9 cellular contexts compared by ENCODE assay signal in the genomic region with DNA sequence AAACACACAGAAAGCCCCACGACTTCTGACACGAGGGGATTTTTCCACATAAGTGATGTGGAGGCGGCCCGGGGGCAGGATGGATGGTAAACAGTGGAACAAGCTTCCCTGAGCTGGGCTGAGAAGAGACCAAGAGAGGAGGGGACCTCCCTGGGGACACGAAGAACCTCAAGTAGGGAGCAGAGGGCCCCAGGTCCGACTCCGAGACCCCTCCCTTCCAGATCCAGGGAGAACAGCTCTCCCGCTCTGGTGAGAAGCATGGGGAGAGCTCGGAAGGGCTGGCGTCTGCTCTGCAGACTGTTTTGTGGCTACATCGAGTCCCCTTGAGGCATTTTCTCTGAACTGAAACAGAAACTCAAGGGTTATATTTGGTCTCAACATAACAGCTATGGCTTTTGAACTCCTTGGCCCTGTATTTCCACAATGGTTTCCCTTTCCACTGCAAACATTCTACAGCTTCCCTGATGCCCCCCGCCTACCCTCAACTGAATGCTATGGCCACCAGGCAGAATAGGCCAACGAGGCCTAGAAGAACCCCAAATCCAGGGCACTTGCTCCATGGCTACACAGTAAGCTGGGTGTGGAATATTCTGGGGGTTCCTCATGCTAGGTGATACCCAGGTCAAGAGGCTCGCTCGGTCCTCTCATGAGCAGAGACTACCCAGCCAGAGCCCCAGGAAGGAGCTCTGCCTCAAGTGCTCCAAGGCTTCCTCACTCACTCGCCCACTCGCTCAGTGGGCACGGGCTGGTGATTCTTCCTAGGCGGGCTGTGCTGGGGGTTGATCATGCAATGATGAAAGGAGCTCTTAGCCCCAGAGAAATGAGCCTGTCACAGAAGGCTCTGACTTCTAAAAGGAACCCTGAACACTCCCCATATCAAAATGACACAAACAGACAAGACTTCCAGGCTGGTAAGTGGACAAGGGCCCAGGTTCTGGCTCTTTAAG. TPM values are rescaled to one million over a fixed set of nuclear protein-coding genes. Genes with fewer than 3 reads are reported as not detected.
DNase-seq lines count a peak whose midpoint lies in the region; ATAC-seq lines count a peak whose summit lies in the region.
"Had no signal": no experiment of that assay in that cellular context is flagged by ENCODE, and none has a peak within 500 bp of the region (broad histone marks: within the 10 kb centered on the region; RNA-seq: fewer than 3 reads in every experiment).

No MANE protein-coding gene starts in this region.

- ATAC-seq in HG02981 (IDR thresholded peaks at IDR 0.05; ENCODE audit: unreplicated experiment) = peak; percentile 69

- intact Hi-C loops in activated naive CD4-positive, alpha-beta T cell treated with anti-CD3 and anti-CD28 coated beads for 36 hours (cut with micrococcal nuclease) = loop anchor here (1.0 to 2.0 kb wide), 3 partner anchors 8 to 44 kb away; no protein-coding TSS in a partner anchor
- intact Hi-C loops in activated T-helper 1 cell treated with anti-CD3 and anti-CD28 coated beads, Interleukin-12 subunit alpha, Interleukin-12 subunit beta, Interleukin-2, Interleukin-4 antibody, amounts not matched to agents 30 ng/mL and 10 ng/mL and 1 ng/mL, durations not matched to agents 14 hours and 24 hours and 36 hours (cut with micrococcal nuclease) = loop anchor here (1.0 to 10.0 kb wide), 6 partner anchors 8 to 462 kb away; no protein-coding TSS in a partner anchor

- peaks cover 76% of the 10 kb centered on the region for H3K4me1 Mint-ChIP-seq in activated naive CD4-positive, alpha-beta T cell treated with anti-CD3 and anti-CD28 coated beads for 36 hours (ENCODE audit: low read depth)
- H3K4me1 Mint-ChIP-seq in activated T-helper 1 cell treated with anti-CD3 and anti-CD28 coated beads, Interleukin-12 subunit alpha, Interleukin-12 subunit beta, Interleukin-2, Interleukin-4 antibody, amounts not matched to agents 30 ng/mL and 10 ng/mL and 1 ng/mL, durations not matched to agents 14 hours and 24 hours and 36 hours (ENCODE audit: low read depth) = peaks cover 84% of the 10 kb centered on the region

- peak overlapping the region; percentile 59 for H3K27ac ChIP-seq in skeletal muscle tissue (ENCODE audit: low read depth, low read length)
- H3K27ac ChIP-seq: VCaP had no signal

- no peaks in the 10 kb centered on the region for H3K9me3 ChIP-seq in skeletal muscle tissue (ENCODE audit: control insufficient read depth in 3 of 3, low read length in 3 of 3)

- H3K27me3 ChIP-seq in skeletal muscle tissue (ENCODE audit: control insufficient read depth in 3 of 3, insufficient read depth in 3 of 3, low read length in 3 of 3) = no peaks in the 10 kb centered on the region

- H3K9ac ChIP-seq in skeletal muscle tissue (ENCODE audit: low read depth in 1 of 3, low read length in 3 of 3) = peak overlapping the region in 1 of 3 donors; percentile 45

- peak overlapping the region; percentile 55 for H3K4me3 Mint-ChIP-seq in activated naive CD4-positive, alpha-beta T cell treated with anti-CD3 and anti-CD28 coated beads for 36 hours
- peak overlapping the region; percentile 76 for H3K4me3 Mint-ChIP-seq in activated T-helper 1 cell treated with anti-CD3 and anti-CD28 coated beads, Interleukin-12 subunit alpha, Interleukin-12 subunit beta, Interleukin-2, Interleukin-4 antibody, amounts not matched to agents 30 ng/mL and 10 ng/mL and 1 ng/mL, durations not matched to agents 14 hours and 24 hours and 36 hours

- no peak overlapping the region for H3K4me3 ChIP-seq in skeletal muscle tissue (ENCODE audit: low read length in 3 of 3)

- CTCF ChIA-PET in activated naive CD4-positive, alpha-beta T cell treated with anti-CD3 and anti-CD28 coated beads for 36 hours (lab: Charles Lee) = interaction anchor here (0.9 to 3.0 kb wide), 15 partner anchors 9 to 64 kb away, joined by 3 to 31 read pairs (median 5); no protein-coding TSS in a partner anchor

- peaks cover 15% of the 10 kb centered on the region for H3K36me3 Mint-ChIP-seq in activated naive CD4-positive, alpha-beta T cell treated with anti-CD3 and anti-CD28 coated beads for 36 hours (ENCODE audit: low read depth)
- H3K36me3 Mint-ChIP-seq in activated T-helper 1 cell treated with anti-CD3 and anti-CD28 coated beads, Interleukin-12 subunit alpha, Interleukin-12 subunit beta, Interleukin-2, Interleukin-4 antibody, amounts not matched to agents 30 ng/mL and 10 ng/mL and 1 ng/mL, durations not matched to agents 14 hours and 24 hours and 36 hours (ENCODE audit: low read depth) = peaks cover 50% of the 10 kb centered on the region

- peak overlapping the region; percentile 89 for H3K27ac Mint-ChIP-seq in activated naive CD4-positive, alpha-beta T cell treated with anti-CD3 and anti-CD28 coated beads for 36 hours
- peak overlapping the region; percentile 98 for H3K27ac Mint-ChIP-seq in activated T-helper 1 cell treated with anti-CD3 and anti-CD28 coated beads, Interleukin-12 subunit alpha, Interleukin-12 subunit beta, Interleukin-2, Interleukin-4 antibody, amounts not matched to agents 30 ng/mL and 10 ng/mL and 1 ng/mL, durations not matched to agents 14 hours and 24 hours and 36 hours

- peak; percentile 37 for DNase-seq in activated naive CD4-positive, alpha-beta T cell treated with anti-CD3 and anti-CD28 coated beads for 36 hours
- DNase-seq in activated naive CD4-positive, alpha-beta T cell treated with anti-CD3 and anti-CD28 coated beads, Interleukin-2, amount 50 U/mL, for 16 hours = no peak
- peak; percentile 29 for DNase-seq in activated T-helper 1 cell treated with anti-CD3 and anti-CD28 coated beads, Interleukin-12 subunit alpha, Interleukin-12 subunit beta, Interleukin-2, Interleukin-4 antibody, amounts not matched to agents 30 ng/mL and 10 ng/mL and 1 ng/mL, durations not matched to agents 14 hours and 24 hours and 36 hours (ENCODE audit: low spot score)
- DNase-seq in NCI-H146 (lab: John Stamatoyannopoulos, UW) (no peak), KBM-7 (no peak), cortex of kidney (lab: John Stamatoyannopoulos, UW) (no peak)

- peaks cover 5 to 9% (median 8%) of the 10 kb centered on the region in 3 donors for H3K36me3 ChIP-seq in skeletal muscle tissue (ENCODE audit: control insufficient read depth in 3 of 3, insufficient read depth in 3 of 3, low read length in 3 of 3)

- peaks cover 68 to 82% (median 76%) of the 10 kb centered on the region in 3 donors for H3K4me1 ChIP-seq in skeletal muscle tissue (ENCODE audit: control insufficient read depth in 3 of 3, insufficient read depth in 3 of 3, low read length in 3 of 3)

- in situ Hi-C loops in KBM-7 (cut with MboI; ENCODE audit: low pct_unique_long_range_greater_than_20kb, low sequenced_read_pairs) = no loop called here

- no peaks in the 10 kb centered on the region for H3K9me3 Mint-ChIP-seq in activated naive CD4-positive, alpha-beta T cell treated with anti-CD3 and anti-CD28 coated beads for 36 hours
- no peaks in the 10 kb centered on the region for H3K9me3 Mint-ChIP-seq in activated T-helper 1 cell treated with anti-CD3 and anti-CD28 coated beads, Interleukin-12 subunit alpha, Interleukin-12 subunit beta, Interleukin-2, Interleukin-4 antibody, amounts not matched to agents 30 ng/mL and 10 ng/mL and 1 ng/mL, durations not matched to agents 14 hours and 24 hours and 36 hours

- H3K27me3 Mint-ChIP-seq in activated naive CD4-positive, alpha-beta T cell treated with anti-CD3 and anti-CD28 coated beads for 36 hours (ENCODE audit: low read depth) = no peaks in the 10 kb centered on the region
- no peaks in the 10 kb centered on the region for H3K27me3 Mint-ChIP-seq in activated T-helper 1 cell treated with anti-CD3 and anti-CD28 coated beads, Interleukin-12 subunit alpha, Interleukin-12 subunit beta, Interleukin-2, Interleukin-4 antibody, amounts not matched to agents 30 ng/mL and 10 ng/mL and 1 ng/mL, durations not matched to agents 14 hours and 24 hours and 36 hours (ENCODE audit: insufficient read depth)

RNA-seq across cellular contexts. Expression of gene FAM53B, which starts 47.5 kb away (rescaled TPM):
- total RNA-seq in activated naive CD4-positive, alpha-beta T cell treated with anti-CD3 and anti-CD28 coated beads for 36 hours = 10 to 100 TPM; 11.8 to 11.9 TPM
- 31.8 and 32.7 TPM in 2 replicates for total RNA-seq in activated T-helper 1 cell treated with anti-CD3 and anti-CD28 coated beads, Interleukin-12 subunit alpha, Interleukin-12 subunit beta, Interleukin-2, Interleukin-4 antibody, amounts not matched to agents 30 ng/mL and 10 ng/mL and 1 ng/mL, durations not matched to agents 14 hours and 24 hours and 36 hours
- total RNA-seq in skeletal muscle tissue = 32.4 TPM

Comparison
In these comparisons a context has a peak if more than half of its experiments do, and no peak if none do; other contexts are left out.
1. DNase-seq: peak in activated naive CD4-positive, alpha-beta T cell treated with anti-CD3 and anti-CD28 coated beads for 36 hours (single experiment) and activated T-helper 1 cell treated with anti-CD3 and anti-CD28 coated beads, Interleukin-12 subunit alpha, Interleukin-12 subunit beta, Interleukin-2, Interleukin-4 antibody, amounts not matched to agents 30 ng/mL and 10 ng/mL and 1 ng/mL, durations not matched to agents 14 hours and 24 hours and 36 hours (single experiment); none in activated naive CD4-positive, alpha-beta T cell treated with anti-CD3 and anti-CD28 coated beads, Interleukin-2, amount 50 U/mL, for 16 hours (single experiment), NCI-H146 (single experiment), KBM-7 (single experiment) and cortex of kidney (single experiment).